In the genomic region with DNA sequence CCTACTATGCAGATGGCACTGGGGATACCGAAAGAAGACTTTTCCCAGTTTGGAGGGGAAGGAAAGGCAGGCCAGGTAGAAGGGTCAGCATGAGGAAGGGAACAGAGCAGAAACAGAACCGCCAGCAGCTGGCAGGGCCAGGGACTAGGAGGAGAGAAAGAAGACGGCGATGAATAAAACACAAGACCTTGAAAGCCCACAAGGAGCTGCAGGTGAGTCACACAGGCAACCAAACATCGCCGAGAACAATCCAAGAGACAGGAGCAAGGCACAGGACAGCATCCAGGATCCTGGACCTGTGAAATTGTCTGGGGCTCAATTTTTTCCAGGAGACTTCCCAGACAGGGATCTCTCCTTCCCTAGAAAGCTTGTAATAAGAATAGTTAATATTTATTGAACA, we compare ENCODE assay signal across 15 cellular contexts. TPM values are rescaled to one million over a fixed set of nuclear protein-coding genes. Genes with fewer than 3 reads are reported as not detected.
A peak's percentile ranks its signal among the peaks of the same experiment; 100 is the strongest.
DNase-seq lines count a peak whose midpoint lies in the region; ATAC-seq and TF ChIP-seq lines count a peak whose summit lies in the region.
"Had no signal": no experiment of that assay in that cellular context is flagged by ENCODE, and none has a peak within 500 bp of the region (broad histone marks: within the 10 kb centered on the region; RNA-seq: fewer than 3 reads in every experiment).

No MANE protein-coding gene starts in this region.

- no peak for TF ChIP-seq CTCF in suprapubic skin (IDR thresholded peaks at IDR 0.05)

- no peak for TF ChIP-seq POLR2A in suprapubic skin (IDR thresholded peaks at IDR 0.05)

- H3K4me3 ChIP-seq in mesendoderm (ENCODE audit: low read length) (no peak overlapping the region), suprapubic skin (no peak overlapping the region)

- H3K36me3 ChIP-seq in mesendoderm (ENCODE audit: control insufficient read depth, insufficient read depth, low read length), result no peaks in the 10 kb centered on the region
- peaks cover 3% of the 10 kb centered on the region for H3K36me3 ChIP-seq in suprapubic skin

- no peak overlapping the region for H2BK120ac ChIP-seq in mesendoderm (ENCODE audit: low read depth, low read length)

- H3K27me3 ChIP-seq in mesendoderm (ENCODE audit: insufficient read depth, low read length, poor library complexity), result no peaks in the 10 kb centered on the region
- no peaks in the 10 kb centered on the region for H3K27me3 ChIP-seq in suprapubic skin

- peak overlapping the region; percentile 15 for H2BK5ac ChIP-seq in mesendoderm (ENCODE audit: low read length)

- H3K79me1 ChIP-seq in mesendoderm (ENCODE audit: low read length), result peaks cover 39% of the 10 kb centered on the region

- H3K9ac ChIP-seq in mesendoderm (ENCODE audit: low read length), result no peak overlapping the region

- WGBS in mesendoderm (ENCODE audit: extremely low coverage, insufficient coverage, low lambda C conversion rate), result no CpG with 5 or more reads among the region's 6 CpGs
- WGBS in suprapubic skin, result 83% methylated on average over 6 of the region's 6 CpGs

- no peak overlapping the region for H3K18ac ChIP-seq in mesendoderm (ENCODE audit: low read length)

- peak overlapping the region; percentile 64 for H3K56ac ChIP-seq in mesendoderm (ENCODE audit: low read length)

- H3K4ac ChIP-seq in mesendoderm (ENCODE audit: low read depth, low read length), result no peak overlapping the region

- DNase-seq in M059J (ENCODE audit: low read depth) (peak; percentile 80), mesendoderm (no peak), suprapubic skin (ENCODE audit: low spot score in 2 of 2) (no peak), HK-2 (ENCODE audit: unreplicated experiment) (no peak), activated gamma-delta T cell (lab: John Stamatoyannopoulos, UW) (no peak), NCI-H1436 treated with DMSO at 0.1 percent for 48 hours (lab: John Stamatoyannopoulos, UW) (no peak)
- DNase-seq in stimulated activated naive CD8-positive, alpha-beta T cell treated with anti-CD3 and anti-CD28 coated beads, Interleukin-15, Interleukin-2, amounts not matched to agents 100 U/mL and 50 U/mL, for 24 hours, result no peak
- DNase-seq: activated CD4-positive, CD25-positive, alpha-beta regulatory T cell treated with anti-CD3 and anti-CD28 coated beads, Interleukin-2, amount 50 U/mL, for 72 hours; activated T-cell treated with anti-CD3 and anti-CD28 coated beads, Interleukin-2, amount 50 U/mL, for 24 hours; CD4-positive, CD25-positive, alpha-beta regulatory T cell; KBM-7; naive thymus-derived CD4-positive, alpha-beta T cell; NCI-H187 treated with DMSO at 0.1 percent for 48 hours; stimulated activated CD4-positive, alpha-beta T cell treated with anti-CD3 and anti-CD28 coated beads, Interleukin-15, amount 100 ng/mL, for 24 hours had no signal

- TF ChIP-seq EP300 in suprapubic skin (IDR thresholded peaks at IDR 0.05), result no peak

- H3K23ac ChIP-seq in mesendoderm (ENCODE audit: low read length), result no peak overlapping the region

- H3K27ac ChIP-seq in cingulate gyrus (ENCODE audit: low read depth, low read length) (peak overlapping the region; percentile 81), mesendoderm (ENCODE audit: low read depth, low read length) (no peak overlapping the region), suprapubic skin (peak overlapping the region; percentile 52)

- no peak overlapping the region for H3K4me2 ChIP-seq in mesendoderm (ENCODE audit: low read length)

- ATAC-seq in stimulated activated naive CD8-positive, alpha-beta T cell treated with anti-CD3 and anti-CD28 coated beads, Interleukin-15, Interleukin-2, amounts not matched to agents 100 U/mL and 50 U/mL, for 24 hours, result no peak
- ATAC-seq: naive thymus-derived CD4-positive, alpha-beta T cell had no signal

- H2AK5ac ChIP-seq in mesendoderm (ENCODE audit: low read length), result no peak overlapping the region

- no peak overlapping the region for H4K5ac ChIP-seq in mesendoderm (ENCODE audit: low read length)

- no peaks in the 10 kb centered on the region for H3K4me1 ChIP-seq in mesendoderm (ENCODE audit: control insufficient read depth, low read depth, low read length)
- peaks cover 52% of the 10 kb centered on the region for H3K4me1 ChIP-seq in suprapubic skin

- no peak overlapping the region for H2BK15ac ChIP-seq in mesendoderm (replicated peaks; ENCODE audit: low read depth)

- no peak overlapping the region for H4K8ac ChIP-seq in mesendoderm (ENCODE audit: low read depth, low read length)

- peaks cover 65% of the 10 kb centered on the region for H3K79me2 ChIP-seq in mesendoderm (ENCODE audit: control insufficient read depth, insufficient read depth, low read length)

- no peaks in the 10 kb centered on the region for H3K9me3 ChIP-seq in suprapubic skin

RNA-seq across cellular contexts. Expression of a gene that starts 47.3 kb away (rescaled TPM):
- 13.0 and 14.9 TPM in 2 replicates for total RNA-seq in M059J (2014; rRNA removed; shearing (Covaris generic))
- 22.4 TPM for polyA plus RNA-seq in mesendoderm (2013, experiment 1 of 2)
- 22.1 TPM for polyA plus RNA-seq in mesendoderm (2013, experiment 2 of 2)
- 10 to 100 TPM; 22.6 to 44.3 (median 38.4) TPM for total RNA-seq in suprapubic skin
- total RNA-seq: CD4-positive, CD25-positive, alpha-beta regulatory T cell had no signal
- polyA plus RNA-seq: CD4-positive, CD25-positive, alpha-beta regulatory T cell; naive thymus-derived CD4-positive, alpha-beta T cell had no signal
